In the genomic region with DNA sequence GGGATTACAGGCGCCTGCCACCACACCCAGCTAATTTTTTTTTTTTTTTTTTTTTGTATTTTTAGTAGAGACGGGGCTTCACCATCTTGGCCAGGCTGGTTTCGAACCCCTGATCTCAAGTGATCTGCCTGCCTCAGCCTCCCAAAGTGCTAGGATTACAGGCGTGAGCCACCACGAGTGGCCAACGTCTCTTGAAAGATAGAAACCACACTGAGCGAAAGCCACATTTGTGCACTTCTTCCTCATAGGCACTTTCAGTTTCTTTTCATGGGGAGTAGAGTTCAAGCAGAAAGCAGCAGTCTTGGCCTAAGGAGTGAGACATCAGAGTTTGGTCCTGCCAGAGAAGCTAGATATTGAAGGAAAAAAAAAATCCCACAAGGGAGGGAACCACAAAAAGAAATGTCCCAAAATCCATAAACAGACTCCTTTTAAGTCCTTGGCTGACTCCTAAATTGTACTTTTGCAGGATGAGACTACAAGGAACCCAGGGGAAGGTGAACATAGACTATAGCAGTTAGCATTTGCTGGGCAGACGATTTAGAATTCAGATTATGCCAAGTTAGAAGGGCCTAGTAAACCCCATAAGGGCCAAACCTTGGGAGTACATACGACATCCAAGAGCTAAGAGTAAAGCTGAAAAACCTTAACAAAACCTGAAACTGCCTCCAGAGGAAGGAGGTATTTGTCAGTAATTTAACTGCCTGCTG, we compare ENCODE assay signal across 8 cellular contexts. TPM values are rescaled to one million over a fixed set of nuclear protein-coding genes. Genes with fewer than 3 reads are reported as not detected.
A peak's percentile ranks its signal among the peaks of the same experiment; 100 is the strongest.
DNase-seq lines count a peak whose midpoint lies in the region; ATAC-seq, FAIRE-seq and TF ChIP-seq lines count a peak whose summit lies in the region.

No MANE protein-coding gene starts in this region.

- no peaks in the 10 kb centered on the region for H3K27me3 ChIP-seq in right lobe of liver
- H3K27me3 ChIP-seq in HepG2 (ENCODE audit: control insufficient read depth in 1 of 2, insufficient read depth in 2 of 2, low read length in 2 of 2): no peaks in the 10 kb centered on the region

- H3K9me3 ChIP-seq in right lobe of liver: no peaks in the 10 kb centered on the region
- H3K9me3 ChIP-seq in HepG2 (ENCODE audit: low read length): no peaks in the 10 kb centered on the region

- DNase-seq in right lobe of liver (no peak), HepG2 (ENCODE audit: low spot score) (no peak), COR-L47 (lab: John Stamatoyannopoulos, UW) (no peak), H54 (ENCODE audit: insufficient read length, low spot score) (no peak), NCI-H187 (lab: John Stamatoyannopoulos, UW) (no peak)
- peak; percentile 48 for DNase-seq in activated naive CD4-positive, alpha-beta T cell treated with Interleukin-2 at 50 U/mL for 16 hours
- peak; percentile 54 for DNase-seq in stimulated activated CD4-positive, alpha-beta T cell treated with anti-CD3 and anti-CD28 coated beads, Interleukin-15, amount 100 ng/mL, for 24 hours

- H3K36me3 Mint-ChIP-seq in IgD-negative memory B cell: no peaks in the 10 kb centered on the region

- TF ChIP-seq CTCF in right lobe of liver (IDR thresholded peaks at IDR 0.05): no peak
- no peak for TF ChIP-seq CTCF in HepG2 (CRISPR knock-in tag; IDR thresholded peaks at IDR 0.05)

- H3K27ac Mint-ChIP-seq in IgD-negative memory B cell: peak overlapping the region; percentile 40 to 85 (median 82)

- no peak for TF ChIP-seq RAD21 in HepG2 (CRISPR knock-in tag; IDR thresholded peaks at IDR 0.05)

- H3K4me3 Mint-ChIP-seq in IgD-negative memory B cell: peak overlapping the region in 3 of 4 donors; percentile 7 to 45 (median 43)

- no peaks in the 10 kb centered on the region for H3K36me3 ChIP-seq in right lobe of liver
- H3K36me3 ChIP-seq in HepG2 (replicated peaks in 1 of 2; ENCODE audit: control insufficient read depth in 1 of 2, insufficient read depth in 2 of 2, low read length in 2 of 2): no peaks in the 10 kb centered on the region

- FAIRE-seq in HepG2 (lab: Jason Lieb, UNC) (no peak), H54 (lab: Jason Lieb, UNC) (no peak)

- ATAC-seq in right lobe of liver (peak; percentile 57 to 74 (median 68)), HepG2 (no peak)

- H3K27ac ChIP-seq in right lobe of liver (peak overlapping the region in 2 of 3 donors; percentile 11 to 33), HepG2 (ENCODE audit: extremely low read length, insufficient read depth, low read length) (no peak overlapping the region)

- BruUV-seq in HepG2 (replicated peaks; lab: Mats Ljungman, UMichigan): no TSS peak

- H3K9me3 Mint-ChIP-seq in IgD-negative memory B cell: no peaks in the 10 kb centered on the region

- H3K27me3 Mint-ChIP-seq in IgD-negative memory B cell: no peaks in the 10 kb centered on the region

- intact Hi-C loops in right lobe of liver (cut with DNase I): no loop called here
- intact Hi-C loops in HepG2 (cut with micrococcal nuclease; ENCODE audit: unreplicated experiment): no loop called here

- peaks cover 0 to 28% (median 10%) of the 10 kb centered on the region in 4 donors for H3K4me1 ChIP-seq in right lobe of liver
- H3K4me1 ChIP-seq in HepG2 (ENCODE audit: insufficient read depth, low read length): peaks cover 33% of the 10 kb centered on the region

- CTCF ChIA-PET in HepG2 (lab: Yijun Ruan, JAX; ENCODE audit: low intra/inter-chr PET ratio, low total read pairs): no interaction called here

- in situ Hi-C loops in HepG2 (cut with HindIII; ENCODE audit: extremely low pct_ligation_motif_present, low pct_unique_long_range_greater_than_20kb): no loop called here

- no peak overlapping the region for H3K9ac ChIP-seq in HepG2 (ENCODE audit: insufficient read depth, low read depth, low read length)

- no peak overlapping the region for H2AFZ ChIP-seq in HepG2 (ENCODE audit: low read length)

- POLR2A ChIA-PET in HepG2 (lab: Yijun Ruan, JAX): no interaction called here

- 63% methylated on average over 9 of the region's 9 CpGs for WGBS in right lobe of liver (ENCODE audit: insufficient coverage, low coverage, low lambda C conversion rate, missing lambda C conversion rate)
- WGBS in HepG2 (ENCODE audit: low lambda C conversion rate): 88% methylated on average over 9 of the region's 9 CpGs

- H4K20me1 ChIP-seq in HepG2 (ENCODE audit: insufficient read depth, low read length): no peaks in the 10 kb centered on the region

- no peak for TF ChIP-seq EP300 in HepG2 (IDR thresholded peaks at IDR 0.05; ENCODE audit: low read depth in 2 of 2, low read length in 2 of 2)
- no peak for TF ChIP-seq EP300 in HepG2 (CRISPR knock-in tag; IDR thresholded peaks at IDR 0.05; ENCODE audit: borderline replicate concordance)

- no peak overlapping the region for H3K4me2 ChIP-seq in HepG2 (ENCODE audit: low read depth, low read length)

- TF ChIP-seq POLR2A in right lobe of liver (IDR thresholded peaks at IDR 0.05) (no peak), HepG2 (IDR thresholded peaks at IDR 0.05; ENCODE audit: insufficient read depth in 1 of 2, low read depth in 2 of 2, low read length in 2 of 2) (no peak), H54 (IDR thresholded peaks at IDR 0.05; ENCODE audit: low read depth, low read length) (no peak)

- H3K4me1 Mint-ChIP-seq in IgD-negative memory B cell: peaks cover 12 to 16% (median 14%) of the 10 kb centered on the region in 3 donors

- no peaks in the 10 kb centered on the region for H3K79me2 ChIP-seq in HepG2 (ENCODE audit: insufficient read depth, low read length)

- H3K4me3 ChIP-seq in right lobe of liver (no peak overlapping the region), HepG2 (replicated peaks in 1 of 3; ENCODE audit: insufficient read depth in 1 of 3, low read depth in 2 of 3, low read length in 3 of 3) (no peak overlapping the region)

TF ChIP-seq in HepG2, 621 proteins besides CTCF, POLR2A, EP300 and RAD21 (continues in another document):
- TF ChIP-seq, protein P1, sequence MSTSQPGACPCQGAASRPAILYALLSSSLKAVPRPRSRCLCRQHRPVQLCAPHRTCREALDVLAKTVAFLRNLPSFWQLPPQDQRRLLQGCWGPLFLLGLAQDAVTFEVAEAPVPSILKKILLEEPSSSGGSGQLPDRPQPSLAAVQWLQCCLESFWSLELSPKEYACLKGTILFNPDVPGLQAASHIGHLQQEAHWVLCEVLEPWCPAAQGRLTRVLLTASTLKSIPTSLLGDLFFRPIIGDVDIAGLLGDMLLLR (CRISPR knock-in tag; IDR thresholded peaks at IDR 0.05): no peak
- TF ChIP-seq FIP1L1 (IDR thresholded peaks at IDR 0.05; ENCODE audit: borderline replicate concordance, insufficient read depth, low read depth, low read length) (no peak), ZSCAN12 (CRISPR knock-in tag; IDR thresholded peaks at IDR 0.05) (no peak)

RNA-seq across cellular contexts. Expression of a gene that starts 43.9 kb away (rescaled TPM):
- total RNA-seq in right lobe of liver: 1 to 10 TPM; 1.2 to 3.9 (median 2.5) TPM
- 0.27 and 0.42 TPM in 2 replicates for total RNA-seq in HepG2 (2016; rRNA removed; fragmentation: Illumina TruSeq; extraction: Trizol)
- total RNA-seq in HepG2 (2016; cell fraction: cytosol; rRNA removed; fragmentation: Illumina TruSeq; extraction: Trizol; ENCODE audit: low read depth): not detected in 2 replicates
- 0.50 and 0.52 TPM in 2 replicates for total RNA-seq in HepG2 (2016; cell fraction: insoluble cytoplasmic fraction; rRNA removed; fragmentation: Illumina TruSeq; extraction: Trizol)
- 0.21 and 0.40 TPM in 2 replicates for total RNA-seq in HepG2 (2016; cell fraction: membrane; rRNA removed; fragmentation: Illumina TruSeq; extraction: Trizol)
- 0.19 TPM in 1 of 2 replicates, not detected in the other for total RNA-seq in HepG2 (2016; cell fraction: nucleus; rRNA removed; fragmentation: Illumina TruSeq; extraction: Trizol)
- 0.08 and 0.29 TPM in 2 replicates for polyA plus RNA-seq in HepG2 (2011; rRNA removed)
- polyA plus RNA-seq in HepG2 (2011; cell fraction: cytosol; rRNA removed): 0.07 and 0.22 TPM in 2 replicates
- 0.07 TPM in 1 of 2 replicates, not detected in the other for polyA plus RNA-seq in HepG2 (2011; cell fraction: nucleus; rRNA removed)
- 0.21 TPM in 1 of 2 replicates, not detected in the other for polyA plus RNA-seq in HepG2 (2012)
- polyA plus RNA-seq in HepG2 (2016; cell fraction: cytosol; fragmentation: Illumina TruSeq; extraction: Trizol; ENCODE audit: low read depth): 0.07 and 0.14 TPM in 2 replicates
- polyA plus RNA-seq in HepG2 (2016; cell fraction: insoluble cytoplasmic fraction; fragmentation: Illumina TruSeq; extraction: Trizol; ENCODE audit: low read depth): 0.35 and 0.75 TPM in 2 replicates
- 0.18 and 0.30 TPM in 2 replicates for polyA plus RNA-seq in HepG2 (2016; cell fraction: membrane; fragmentation: Illumina TruSeq; extraction: Trizol; ENCODE audit: low read depth)
- polyA plus RNA-seq in HepG2 (2016; cell fraction: nucleus; fragmentation: Illumina TruSeq; extraction: Trizol; ENCODE audit: insufficient read depth, low read depth): 0.25 and 0.44 TPM in 2 replicates
- 0.23 TPM in 1 of 2 replicates, not detected in the other for polyA minus RNA-seq in HepG2 (2011; rRNA and poly(A)+ RNA removed; ENCODE audit: low replicate concordance)
- not detected in 2 replicates for polyA minus RNA-seq in HepG2 (2011; cell fraction: cytosol; rRNA and poly(A)+ RNA removed)
- not detected in 2 replicates for polyA minus RNA-seq in HepG2 (2011; cell fraction: nucleus; rRNA and poly(A)+ RNA removed)
- polyA plus RNA-seq in IgD-negative memory B cell: 36.2 TPM

RNA-seq across cellular contexts. Expression of a gene that starts 55.9 kb away (rescaled TPM):
- total RNA-seq in right lobe of liver (1 to 10 TPM; 2.0 to 6.2 (median 2.6) TPM), HepG2 (2016; rRNA removed; fragmentation: Illumina TruSeq; extraction: Trizol) (2.3 and 3.1 TPM in 2 replicates)
- 2.0 and 3.0 TPM in 2 replicates for total RNA-seq in HepG2 (2016; cell fraction: cytosol; rRNA removed; fragmentation: Illumina TruSeq; extraction: Trizol; ENCODE audit: low read depth)
- total RNA-seq in HepG2 (2016; cell fraction: insoluble cytoplasmic fraction; rRNA removed; fragmentation: Illumina TruSeq; extraction: Trizol): 2.5 and 3.3 TPM in 2 replicates
- 2.6 and 3.6 TPM in 2 replicates for total RNA-seq in HepG2 (2016; cell fraction: membrane; rRNA removed; fragmentation: Illumina TruSeq; extraction: Trizol)
- total RNA-seq in HepG2 (2016; cell fraction: nucleus; rRNA removed; fragmentation: Illumina TruSeq; extraction: Trizol): 2.1 and 3.0 TPM in 2 replicates
- polyA plus RNA-seq in HepG2 (2011; rRNA removed) (4.8 and 5.1 TPM in 2 replicates), IgD-negative memory B cell (5.3 TPM)
- 3.0 and 4.2 TPM in 2 replicates for polyA plus RNA-seq in HepG2 (2011; cell fraction: cytosol; rRNA removed)
- 1.7 and 2.0 TPM in 2 replicates for polyA plus RNA-seq in HepG2 (2011; cell fraction: nucleus; rRNA removed)
- 4.0 and 5.9 TPM in 2 replicates for polyA plus RNA-seq in HepG2 (2012)
- polyA plus RNA-seq in HepG2 (2016; cell fraction: cytosol; fragmentation: Illumina TruSeq; extraction: Trizol; ENCODE audit: low read depth): 3.6 and 5.0 TPM in 2 replicates
- 3.2 and 3.4 TPM in 2 replicates for polyA plus RNA-seq in HepG2 (2016; cell fraction: insoluble cytoplasmic fraction; fragmentation: Illumina TruSeq; extraction: Trizol; ENCODE audit: low read depth)
- polyA plus RNA-seq in HepG2 (2016; cell fraction: membrane; fragmentation: Illumina TruSeq; extraction: Trizol; ENCODE audit: low read depth): 3.2 and 4.2 TPM in 2 replicates
- 5.2 and 6.8 TPM in 2 replicates for polyA plus RNA-seq in HepG2 (2016; cell fraction: nucleus; fragmentation: Illumina TruSeq; extraction: Trizol; ENCODE audit: insufficient read depth, low read depth)
- 1.0 and 3.0 TPM in 2 replicates for polyA minus RNA-seq in HepG2 (2011; rRNA and poly(A)+ RNA removed; ENCODE audit: low replicate concordance)
- polyA minus RNA-seq in HepG2 (2011; cell fraction: cytosol; rRNA and poly(A)+ RNA removed): 2.1 and 2.7 TPM in 2 replicates
- polyA minus RNA-seq in HepG2 (2011; cell fraction: nucleus; rRNA and poly(A)+ RNA removed): 3.0 and 4.0 TPM in 2 replicates

Comparison
In these comparisons a context has a peak if more than half of its experiments do, and no peak if none do; other contexts are left out.
1. DNase-seq: peak in activated naive CD4-positive, alpha-beta T cell treated with Interleukin-2 at 50 U/mL for 16 hours (single experiment) and stimulated activated CD4-positive, alpha-beta T cell treated with anti-CD3 and anti-CD28 coated beads, Interleukin-15, amount 100 ng/mL, for 24 hours (single experiment); none in right lobe of liver (0 of 3), HepG2 (single experiment), COR-L47 (single experiment), H54 (single experiment) and NCI-H187 (0 of 2).